Comparison of ENCODE assay signal across 7 cellular contexts in the genomic region with DNA sequence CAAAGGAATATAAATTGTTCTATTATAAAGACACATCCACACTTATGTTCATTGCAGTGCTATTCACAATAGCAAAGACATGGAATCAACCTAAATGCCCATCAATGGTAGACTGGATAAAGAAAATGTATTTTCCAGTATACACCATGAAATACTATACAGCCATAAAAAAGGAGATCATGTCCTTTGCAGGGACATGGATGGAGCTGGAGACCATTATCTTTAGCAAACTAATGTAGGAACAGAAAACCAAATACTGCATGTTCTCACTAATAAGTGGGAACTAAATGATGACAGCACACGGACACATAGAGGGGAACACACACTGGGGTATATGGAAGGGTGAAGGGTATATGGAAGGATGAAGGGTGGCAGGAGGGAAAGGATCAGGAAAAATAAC. TPM values are rescaled to one million over a fixed set of nuclear protein-coding genes. Genes with fewer than 3 reads are reported as not detected.
DNase-seq lines count a peak whose midpoint lies in the region; ATAC-seq, FAIRE-seq and TF ChIP-seq lines count a peak whose summit lies in the region.
"Not testable (repeated sequence)": the region's sequence is repeated elsewhere in the genome, so short reads cannot be mapped to it uniquely, and the experiment has no call there.

No MANE protein-coding gene starts in this region.

- not testable (repeated sequence) for TF ChIP-seq POLR2A in HepG2 (IDR thresholded peaks at IDR 0.05; ENCODE audit: insufficient read depth in 1 of 2, low read depth in 2 of 2, low read length in 2 of 2)

- CTCF ChIA-PET in CD8-positive, alpha-beta T cell (lab: Charles Lee); HepG2 (lab: Yijun Ruan, JAX; ENCODE audit: low intra/inter-chr PET ratio, low total read pairs): not testable (repeated sequence)

- not testable (repeated sequence) for TF ChIP-seq RAD21 in HepG2 (CRISPR knock-in tag; IDR thresholded peaks at IDR 0.05)

- 93% methylated on average over 1 of the region's 1 CpG for WGBS in HepG2 (ENCODE audit: low lambda C conversion rate)

- not testable (repeated sequence) for H3K4me2 ChIP-seq in HepG2 (ENCODE audit: low read depth, low read length)

- H3K4me1 Mint-ChIP-seq in CD8-positive, alpha-beta T cell (ENCODE audit: low read depth) = peaks cover 46% of the 10 kb centered on the region
- H3K4me1 Mint-ChIP-seq in IgD-negative memory B cell (peaks cover 11 to 17% (median 15%) of the 10 kb centered on the region in 3 donors), natural killer cell (peaks cover 27 to 40% of the 10 kb centered on the region in 2 donors), neural crest cell (peaks cover 20% of the 10 kb centered on the region)
- peaks cover 41% of the 10 kb centered on the region for H3K4me1 Mint-ChIP-seq in activated T-cell treated with anti-CD3 and anti-CD28 coated beads, Interleukin-2, amount 50 U/mL, for 24 hours (ENCODE audit: low read depth)
- peaks cover 35% of the 10 kb centered on the region for H3K4me1 Mint-ChIP-seq in activated naive CD8-positive, alpha-beta T cell treated with anti-CD3 and anti-CD28 coated beads, Interleukin-2, amount 50 U/mL, for 24 hours

- not testable (repeated sequence) for DNase-seq in CD8-positive, alpha-beta T cell; activated T-cell treated with anti-CD3 and anti-CD28 coated beads, Interleukin-2, amount 50 U/mL, for 24 hours; activated naive CD8-positive, alpha-beta T cell treated with anti-CD3 and anti-CD28 coated beads, Interleukin-2, amount 50 U/mL, for 24 hours; HepG2 (ENCODE audit: low spot score); natural killer cell; neural crest cell (ENCODE audit: low read depth, low spot score)

- not testable (repeated sequence) for H3K9ac ChIP-seq in HepG2 (ENCODE audit: insufficient read depth, low read depth, low read length)

- not testable (repeated sequence) for H4K20me1 ChIP-seq in HepG2 (ENCODE audit: insufficient read depth, low read length)

- not testable (repeated sequence) for ATAC-seq in CD8-positive, alpha-beta T cell; activated naive CD8-positive, alpha-beta T cell treated with anti-CD3 and anti-CD28 coated beads, Interleukin-2, amount 50 U/mL, for 24 hours; HepG2; natural killer cell

- in situ Hi-C loops in HepG2 (cut with HindIII; ENCODE audit: extremely low pct_ligation_motif_present, low pct_unique_long_range_greater_than_20kb) = not testable (repeated sequence)

- intact Hi-C loops in CD8-positive, alpha-beta T cell (cut with DNase I, micrococcal nuclease) = loop anchor here (10.0 kb wide), 2 partner anchors 489 to 2001 kb away; a partner anchor contains a TSS
- intact Hi-C loops in HepG2 (cut with micrococcal nuclease; ENCODE audit: unreplicated experiment); natural killer cell (cut with micrococcal nuclease): not testable (repeated sequence)

- not testable (repeated sequence) for H3K9me3 Mint-ChIP-seq in CD8-positive, alpha-beta T cell; IgD-negative memory B cell; activated T-cell treated with anti-CD3 and anti-CD28 coated beads, Interleukin-2, amount 50 U/mL, for 24 hours; activated naive CD8-positive, alpha-beta T cell treated with anti-CD3 and anti-CD28 coated beads, Interleukin-2, amount 50 U/mL, for 24 hours; natural killer cell; neural crest cell

- H3K27ac ChIP-seq in CD8-positive, alpha-beta T cell (ENCODE audit: low read depth, low read length); HepG2 (ENCODE audit: extremely low read length, insufficient read depth, low read length): not testable (repeated sequence)

- not testable (repeated sequence) for BruUV-seq in HepG2 (replicated peaks; lab: Mats Ljungman, UMichigan)

- not testable (repeated sequence) for H3K4me3 ChIP-seq in CD8-positive, alpha-beta T cell (ENCODE audit: low read depth, low read length); HepG2 (replicated peaks in 1 of 3; ENCODE audit: insufficient read depth in 1 of 3, low read depth in 2 of 3, low read length in 3 of 3)

- H3K27ac Mint-ChIP-seq in CD8-positive, alpha-beta T cell = peak overlapping the region; percentile 14
- H3K27ac Mint-ChIP-seq in IgD-negative memory B cell (peak overlapping the region in 2 of 3 donors; percentile 1 to 85), natural killer cell (peak overlapping the region; percentile 25 to 31), neural crest cell (ENCODE audit: unreplicated experiment) (peak overlapping the region; percentile 63)
- H3K27ac Mint-ChIP-seq in activated T-cell treated with anti-CD3 and anti-CD28 coated beads, Interleukin-2, amount 50 U/mL, for 24 hours = peak overlapping the region; percentile 47
- peak overlapping the region; percentile 9 for H3K27ac Mint-ChIP-seq in activated naive CD8-positive, alpha-beta T cell treated with anti-CD3 and anti-CD28 coated beads, Interleukin-2, amount 50 U/mL, for 24 hours

- peaks cover 34% of the 10 kb centered on the region for H3K79me2 ChIP-seq in HepG2 (ENCODE audit: insufficient read depth, low read length)

- TF ChIP-seq EP300 in HepG2 (IDR thresholded peaks at IDR 0.05; ENCODE audit: low read depth in 2 of 2, low read length in 2 of 2); HepG2 (CRISPR knock-in tag; IDR thresholded peaks at IDR 0.05; ENCODE audit: borderline replicate concordance): not testable (repeated sequence)

- H3K4me3 Mint-ChIP-seq in CD8-positive, alpha-beta T cell; activated T-cell treated with anti-CD3 and anti-CD28 coated beads, Interleukin-2, amount 50 U/mL, for 24 hours; activated naive CD8-positive, alpha-beta T cell treated with anti-CD3 and anti-CD28 coated beads, Interleukin-2, amount 50 U/mL, for 24 hours: not testable (repeated sequence)
- H3K4me3 Mint-ChIP-seq in IgD-negative memory B cell (peak overlapping the region in 1 of 4 donors; percentile 48), natural killer cell (peak overlapping the region; percentile 35), neural crest cell (peak overlapping the region; percentile 50)

- not testable (repeated sequence) for TF ChIP-seq CTCF in CD8-positive, alpha-beta T cell (IDR thresholded peaks at IDR 0.05); HepG2 (CRISPR knock-in tag; IDR thresholded peaks at IDR 0.05); natural killer cell (IDR thresholded peaks at IDR 0.05); neural crest cell (conservative IDR thresholded peaks at IDR 0.05)

- FAIRE-seq in HepG2 (lab: Jason Lieb, UNC) = not testable (repeated sequence)

- POLR2A ChIA-PET in CD8-positive, alpha-beta T cell (lab: Charles Lee); HepG2 (lab: Yijun Ruan, JAX): not testable (repeated sequence)

- not testable (repeated sequence) for H3K27me3 ChIP-seq in CD8-positive, alpha-beta T cell (ENCODE audit: insufficient read depth, low read length); HepG2 (ENCODE audit: control insufficient read depth in 1 of 2, insufficient read depth in 2 of 2, low read length in 2 of 2)

- H3K36me3 ChIP-seq in CD8-positive, alpha-beta T cell (ENCODE audit: insufficient read depth, low read length) = peaks cover 16% of the 10 kb centered on the region
- H3K36me3 ChIP-seq in HepG2 (replicated peaks in 1 of 2; ENCODE audit: control insufficient read depth in 1 of 2, insufficient read depth in 2 of 2, low read length in 2 of 2) = peaks cover 6 to 24% of the 10 kb centered on the region in 2 experiments

- not testable (repeated sequence) for H2AFZ ChIP-seq in HepG2 (ENCODE audit: low read length)

- H3K27me3 Mint-ChIP-seq in CD8-positive, alpha-beta T cell (ENCODE audit: low read depth); IgD-negative memory B cell; activated T-cell treated with anti-CD3 and anti-CD28 coated beads, Interleukin-2, amount 50 U/mL, for 24 hours; activated naive CD8-positive, alpha-beta T cell treated with anti-CD3 and anti-CD28 coated beads, Interleukin-2, amount 50 U/mL, for 24 hours; natural killer cell (ENCODE audit: low read depth in 2 of 2); neural crest cell (ENCODE audit: low read depth): not testable (repeated sequence)

- H3K9me3 ChIP-seq in CD8-positive, alpha-beta T cell (ENCODE audit: low read length); HepG2 (ENCODE audit: low read length): not testable (repeated sequence)

- not testable (repeated sequence) for H3K4me1 ChIP-seq in CD8-positive, alpha-beta T cell (ENCODE audit: insufficient read depth, low read length)
- H3K4me1 ChIP-seq in HepG2 (ENCODE audit: insufficient read depth, low read length) = peaks cover 21% of the 10 kb centered on the region

- peaks cover 66% of the 10 kb centered on the region for H3K36me3 Mint-ChIP-seq in CD8-positive, alpha-beta T cell
- not testable (repeated sequence) for H3K36me3 Mint-ChIP-seq in IgD-negative memory B cell, natural killer cell
- peaks cover 75% of the 10 kb centered on the region for H3K36me3 Mint-ChIP-seq in activated T-cell treated with anti-CD3 and anti-CD28 coated beads, Interleukin-2, amount 50 U/mL, for 24 hours (ENCODE audit: low read depth)
- peaks cover 32% of the 10 kb centered on the region for H3K36me3 Mint-ChIP-seq in activated naive CD8-positive, alpha-beta T cell treated with anti-CD3 and anti-CD28 coated beads, Interleukin-2, amount 50 U/mL, for 24 hours (ENCODE audit: low read depth)
- peaks cover 11% of the 10 kb centered on the region for H3K36me3 Mint-ChIP-seq in neural crest cell (ENCODE audit: low read depth)

RNA-seq across cellular contexts. Expression of a gene that starts 3.8 kb away (rescaled TPM):
- total RNA-seq in CD8-positive, alpha-beta T cell = 10 to 100 TPM; 40.0 to 40.6 TPM
- 17.3 TPM for polyA plus RNA-seq in IgD-negative memory B cell
- 73.6 and 94.9 TPM in 2 replicates for total RNA-seq in HepG2 (2016; rRNA removed; fragmentation: Illumina TruSeq; extraction: Trizol)
- 15.2 and 17.0 TPM in 2 replicates for total RNA-seq in HepG2 (2016; cell fraction: cytosol; rRNA removed; fragmentation: Illumina TruSeq; extraction: Trizol; ENCODE audit: low read depth)
- total RNA-seq in HepG2 (2016; cell fraction: insoluble cytoplasmic fraction; rRNA removed; fragmentation: Illumina TruSeq; extraction: Trizol) = 76.1 and 101 TPM in 2 replicates
- 48.5 and 59.3 TPM in 2 replicates for total RNA-seq in HepG2 (2016; cell fraction: membrane; rRNA removed; fragmentation: Illumina TruSeq; extraction: Trizol)
- total RNA-seq in HepG2 (2016; cell fraction: nucleus; rRNA removed; fragmentation: Illumina TruSeq; extraction: Trizol) = 26.5 and 29.8 TPM in 2 replicates
- polyA plus RNA-seq in HepG2 (2011; rRNA removed) = 29.5 and 35.4 TPM in 2 replicates
- polyA plus RNA-seq in HepG2 (2011; cell fraction: cytosol; rRNA removed) = 19.6 and 30.9 TPM in 2 replicates
- 15.0 and 19.9 TPM in 2 replicates for polyA plus RNA-seq in HepG2 (2011; cell fraction: nucleus; rRNA removed)
- 25.1 and 34.4 TPM in 2 replicates for polyA plus RNA-seq in HepG2 (2012)
- polyA plus RNA-seq in HepG2 (2016; cell fraction: cytosol; fragmentation: Illumina TruSeq; extraction: Trizol; ENCODE audit: low read depth) = 17.3 and 17.5 TPM in 2 replicates
- polyA plus RNA-seq in HepG2 (2016; cell fraction: insoluble cytoplasmic fraction; fragmentation: Illumina TruSeq; extraction: Trizol; ENCODE audit: low read depth) = 93.7 and 105 TPM in 2 replicates
- polyA plus RNA-seq in HepG2 (2016; cell fraction: membrane; fragmentation: Illumina TruSeq; extraction: Trizol; ENCODE audit: low read depth) = 40.2 and 43.7 TPM in 2 replicates
- 53.1 and 56.0 TPM in 2 replicates for polyA plus RNA-seq in HepG2 (2016; cell fraction: nucleus; fragmentation: Illumina TruSeq; extraction: Trizol; ENCODE audit: insufficient read depth, low read depth)
- 10.4 and 14.8 TPM in 2 replicates for polyA minus RNA-seq in HepG2 (2011; rRNA and poly(A)+ RNA removed; ENCODE audit: low replicate concordance)
- polyA minus RNA-seq in HepG2 (2011; cell fraction: cytosol; rRNA and poly(A)+ RNA removed) = 9.6 and 10.0 TPM in 2 replicates
- polyA minus RNA-seq in HepG2 (2011; cell fraction: nucleus; rRNA and poly(A)+ RNA removed) = 11.2 and 13.4 TPM in 2 replicates
- 10 to 100 TPM; 34.4 to 41.3 (median 36.2) TPM for total RNA-seq in natural killer cell
- 48.6 and 53.1 TPM in 2 replicates for total RNA-seq in neural crest cell

RNA-seq across cellular contexts. Expression of a gene that starts 5.0 kb away (rescaled TPM):
- 1 to 10 TPM; 5.8 to 6.1 TPM for total RNA-seq in CD8-positive, alpha-beta T cell
- polyA plus RNA-seq in IgD-negative memory B cell (3.3 TPM), HepG2 (2011; rRNA removed) (7.2 and 8.2 TPM in 2 replicates)
- total RNA-seq in HepG2 (2016; rRNA removed; fragmentation: Illumina TruSeq; extraction: Trizol) (14.5 and 15.1 TPM in 2 replicates), natural killer cell (10 to 100 TPM; 10.4 to 11.5 (median 10.9) TPM), neural crest cell (32.0 and 33.2 TPM in 2 replicates)
- total RNA-seq in HepG2 (2016; cell fraction: cytosol; rRNA removed; fragmentation: Illumina TruSeq; extraction: Trizol; ENCODE audit: low read depth) = 1.8 and 2.1 TPM in 2 replicates
- total RNA-seq in HepG2 (2016; cell fraction: insoluble cytoplasmic fraction; rRNA removed; fragmentation: Illumina TruSeq; extraction: Trizol) = 11.8 and 14.7 TPM in 2 replicates
- total RNA-seq in HepG2 (2016; cell fraction: membrane; rRNA removed; fragmentation: Illumina TruSeq; extraction: Trizol) = 5.1 and 5.2 TPM in 2 replicates
- total RNA-seq in HepG2 (2016; cell fraction: nucleus; rRNA removed; fragmentation: Illumina TruSeq; extraction: Trizol) = 12.6 and 14.4 TPM in 2 replicates
- 3.6 and 4.0 TPM in 2 replicates for polyA plus RNA-seq in HepG2 (2011; cell fraction: cytosol; rRNA removed)
- polyA plus RNA-seq in HepG2 (2011; cell fraction: nucleus; rRNA removed) = 15.9 and 18.1 TPM in 2 replicates
- 10.9 and 11.3 TPM in 2 replicates for polyA plus RNA-seq in HepG2 (2012)
- polyA plus RNA-seq in HepG2 (2016; cell fraction: cytosol; fragmentation: Illumina TruSeq; extraction: Trizol; ENCODE audit: low read depth) = 0.49 and 0.55 TPM in 2 replicates
- polyA plus RNA-seq in HepG2 (2016; cell fraction: insoluble cytoplasmic fraction; fragmentation: Illumina TruSeq; extraction: Trizol; ENCODE audit: low read depth) = 7.8 and 11.0 TPM in 2 replicates
- 1.5 and 2.0 TPM in 2 replicates for polyA plus RNA-seq in HepG2 (2016; cell fraction: membrane; fragmentation: Illumina TruSeq; extraction: Trizol; ENCODE audit: low read depth)
- 16.3 and 18.8 TPM in 2 replicates for polyA plus RNA-seq in HepG2 (2016; cell fraction: nucleus; fragmentation: Illumina TruSeq; extraction: Trizol; ENCODE audit: insufficient read depth, low read depth)
- 16.7 and 18.1 TPM in 2 replicates for polyA minus RNA-seq in HepG2 (2011; rRNA and poly(A)+ RNA removed; ENCODE audit: low replicate concordance)
- 6.1 and 8.1 TPM in 2 replicates for polyA minus RNA-seq in HepG2 (2011; cell fraction: cytosol; rRNA and poly(A)+ RNA removed)
- polyA minus RNA-seq in HepG2 (2011; cell fraction: nucleus; rRNA and poly(A)+ RNA removed) = 13.3 and 13.8 TPM in 2 replicates

Comparison
In these comparisons a context has a peak if more than half of its experiments do, and no peak if none do; other contexts are left out.
1. H3K27ac Mint-ChIP-seq: peak in every context shown above with its lines; median percentile 63 in neural crest cell; 47 in activated T-cell treated with anti-CD3 and anti-CD28 coated beads, Interleukin-2, amount 50 U/mL, for 24 hours; 43 in IgD-negative memory B cell; 28 in natural killer cell; 14 in CD8-positive, alpha-beta T cell; 9 in activated naive CD8-positive, alpha-beta T cell treated with anti-CD3 and anti-CD28 coated beads, Interleukin-2, amount 50 U/mL, for 24 hours.